ENCODE assay signal across 12 cellular contexts in genomic region chr10:48277093-48277492, GRCh38. TPM values are rescaled to one million over a fixed set of nuclear protein-coding genes. Genes with fewer than 3 reads are reported as not detected.
"Had no signal": no experiment of that assay in that cellular context is flagged by ENCODE, and none has a peak within 500 bp of the region (broad histone marks: within the 10 kb centered on the region; RNA-seq: fewer than 3 reads in every experiment).

No MANE protein-coding gene starts in this region.

- H3K4me3 ChIP-seq: GM23248, GM23338, HAP-1 had no signal

- H3K9me3 ChIP-seq: HAP-1 had no signal

- ATAC-seq: GM23338, HCT116 had no signal

- H3K4me3 Mint-ChIP-seq: GM23338, H9, HFFc6 had no signal

- H3K9me3 Mint-ChIP-seq: HFFc6 had no signal

- H3K9ac ChIP-seq: GM23248 had no signal

- DNase-seq: GM23248, GOT3, H7, H9, HCEC 1CT, HFFc6 had no signal

- H3K27ac ChIP-seq: GM23248 had no signal

- H2AFZ ChIP-seq: GM23248, GM23338 had no signal

- H3K36me3 ChIP-seq: HAP-1 had no signal

- H3K27ac Mint-ChIP-seq: GM23338, H9, HFFc6 had no signal

- H3K4me1 ChIP-seq: HAP-1 had no signal

- FAIRE-seq: H1, H54 had no signal

- H3K4me2 ChIP-seq: GM23338 had no signal

RNA-seq across cellular contexts. Expression of gene FRMPD2, which starts 2.6 kb away (rescaled TPM):
- total RNA-seq: GM23248, GM23338, H4, H7, HFFc6 had no signal
- polyA plus RNA-seq: GM23248, GM23338 had no signal
